In genomic region chr3:171304498-171304897, GRCh38 we compare ENCODE assay signal across 5 cellular contexts.
A peak's percentile ranks its signal among the peaks of the same experiment; 100 is the strongest.
DNase-seq lines count a peak whose midpoint lies in the region; ATAC-seq and TF ChIP-seq lines count a peak whose summit lies in the region.
"Not testable (repeated sequence)": the region's sequence is repeated elsewhere in the genome, so short reads cannot be mapped to it uniquely, and the experiment has no call there.

No MANE protein-coding gene starts in this region.

- CTCF ChIA-PET in HEK293 (lab: Yijun Ruan, JAX): not testable (repeated sequence)

- WGBS in esophagus muscularis mucosa: 94% methylated on average over 4 of the region's 4 CpGs
- 96 to 98% methylated on average over 4 of the region's 4 CpGs for WGBS in sigmoid colon, 2 donors

- not testable (repeated sequence) for H3K9me3 Mint-ChIP-seq in activated naive CD4-positive, alpha-beta T cell treated with anti-CD3 and anti-CD28 coated beads, Interleukin-2, amount 50 U/mL, for 24 hours; natural killer cell treated with Interleukin-12 subunit alpha and Interleukin-12 subunit beta and Interleukin-15 and Interleukin-18, amount 100 ng/mL, for 72 hours

- H3K27me3 Mint-ChIP-seq in activated naive CD4-positive, alpha-beta T cell treated with anti-CD3 and anti-CD28 coated beads, Interleukin-2, amount 50 U/mL, for 24 hours; natural killer cell treated with Interleukin-12 subunit alpha and Interleukin-12 subunit beta and Interleukin-15 and Interleukin-18, amount 100 ng/mL, for 72 hours: not testable (repeated sequence)

- H3K36me3 ChIP-seq in HEK293 (ENCODE audit: control insufficient read depth in 2 of 2, insufficient read depth in 1 of 2, low read length in 2 of 2); esophagus muscularis mucosa; sigmoid colon: not testable (repeated sequence)

- TF ChIP-seq CTCF in HEK293 (tag by site-specific recombination; IDR thresholded peaks at IDR 0.05); esophagus muscularis mucosa (IDR thresholded peaks at IDR 0.05); sigmoid colon (IDR thresholded peaks at IDR 0.05): not testable (repeated sequence)

- H3K4me1 Mint-ChIP-seq in activated naive CD4-positive, alpha-beta T cell treated with anti-CD3 and anti-CD28 coated beads, Interleukin-2, amount 50 U/mL, for 24 hours: peaks cover 88% of the 10 kb centered on the region
- H3K4me1 Mint-ChIP-seq in natural killer cell treated with Interleukin-12 subunit alpha and Interleukin-12 subunit beta and Interleukin-15 and Interleukin-18, amount 100 ng/mL, for 72 hours (ENCODE audit: low read depth in 2 of 2): peaks cover 58 to 74% of the 10 kb centered on the region in 2 donors

- not testable (repeated sequence) for H3K27me3 ChIP-seq in esophagus muscularis mucosa, sigmoid colon

- TF ChIP-seq POLR2A in esophagus muscularis mucosa (IDR thresholded peaks at IDR 0.05; ENCODE audit: low read depth); sigmoid colon (IDR thresholded peaks at IDR 0.05): not testable (repeated sequence)

- not testable (repeated sequence) for ATAC-seq in natural killer cell treated with Interleukin-12 subunit alpha and Interleukin-12 subunit beta and Interleukin-15 and Interleukin-18, amount 100 ng/mL, for 72 hours

- H3K27ac ChIP-seq in HEK293 (ENCODE audit: extremely low read depth, low read depth, low read length): not testable (repeated sequence)
- H3K27ac ChIP-seq in esophagus muscularis mucosa (replicated peaks in 1 of 4) (peak overlapping the region; percentile 70 to 86 (median 79)), sigmoid colon (peak overlapping the region in 3 of 4 donors; percentile 82 to 86 (median 82))

- POLR2A ChIA-PET in HEK293 (lab: Yijun Ruan, JAX): not testable (repeated sequence)

- H3K4me1 ChIP-seq in HEK293 (ENCODE audit: control insufficient read depth, insufficient read depth, low read length): not testable (repeated sequence)
- H3K4me1 ChIP-seq in esophagus muscularis mucosa (peaks cover 3 to 47% (median 30%) of the 10 kb centered on the region in 4 donors), sigmoid colon (peaks cover 0 to 20% (median 12%) of the 10 kb centered on the region in 4 donors)

- intact Hi-C loops in esophagus muscularis mucosa (cut with DNase I); sigmoid colon (cut with DNase I): not testable (repeated sequence)

- H3K36me3 Mint-ChIP-seq in activated naive CD4-positive, alpha-beta T cell treated with anti-CD3 and anti-CD28 coated beads, Interleukin-2, amount 50 U/mL, for 24 hours: peaks cover 13% of the 10 kb centered on the region
- H3K36me3 Mint-ChIP-seq in natural killer cell treated with Interleukin-12 subunit alpha and Interleukin-12 subunit beta and Interleukin-15 and Interleukin-18, amount 100 ng/mL, for 72 hours: peaks cover 22% of the 10 kb centered on the region

- not testable (repeated sequence) for H3K9me3 ChIP-seq in HEK293 (ENCODE audit: control insufficient read depth, insufficient read depth, low read depth, low read length); esophagus muscularis mucosa; sigmoid colon

- not testable (repeated sequence) for H3K4me3 ChIP-seq in HEK293 (ENCODE audit: low read depth, low read length); esophagus muscularis mucosa; sigmoid colon

- not testable (repeated sequence) for DNase-seq in esophagus muscularis mucosa (ENCODE audit: extremely low spot score); natural killer cell treated with Interleukin-12 subunit alpha and Interleukin-12 subunit beta and Interleukin-15 and Interleukin-18, amount 100 ng/mL, for 72 hours (ENCODE audit: low spot score); sigmoid colon

- not testable (repeated sequence) for H3K4me3 Mint-ChIP-seq in activated naive CD4-positive, alpha-beta T cell treated with anti-CD3 and anti-CD28 coated beads, Interleukin-2, amount 50 U/mL, for 24 hours; natural killer cell treated with Interleukin-12 subunit alpha and Interleukin-12 subunit beta and Interleukin-15 and Interleukin-18, amount 100 ng/mL, for 72 hours

- TF ChIP-seq EP300 in esophagus muscularis mucosa (IDR thresholded peaks at IDR 0.05); sigmoid colon (IDR thresholded peaks at IDR 0.05): not testable (repeated sequence)

- H3K27ac Mint-ChIP-seq in activated naive CD4-positive, alpha-beta T cell treated with anti-CD3 and anti-CD28 coated beads, Interleukin-2, amount 50 U/mL, for 24 hours: peak overlapping the region; percentile 75
- peak overlapping the region; percentile 51 to 84 for H3K27ac Mint-ChIP-seq in natural killer cell treated with Interleukin-12 subunit alpha and Interleukin-12 subunit beta and Interleukin-15 and Interleukin-18, amount 100 ng/mL, for 72 hours

TF ChIP-seq in HEK293, 187 proteins besides CTCF, POLR2A, EP300 and RAD21:
- TF ChIP-seq ZNF580 (tag by site-specific recombination; IDR thresholded peaks at IDR 0.05) (0 out of 2 replicates have a peak, but pooled peaks have one; percentile 20), ZNF146 (tag by site-specific recombination; IDR thresholded peaks at IDR 0.05) (peak; percentile 95)
